Comparison of ENCODE assay signal across 14 cellular contexts in the genomic region with DNA sequence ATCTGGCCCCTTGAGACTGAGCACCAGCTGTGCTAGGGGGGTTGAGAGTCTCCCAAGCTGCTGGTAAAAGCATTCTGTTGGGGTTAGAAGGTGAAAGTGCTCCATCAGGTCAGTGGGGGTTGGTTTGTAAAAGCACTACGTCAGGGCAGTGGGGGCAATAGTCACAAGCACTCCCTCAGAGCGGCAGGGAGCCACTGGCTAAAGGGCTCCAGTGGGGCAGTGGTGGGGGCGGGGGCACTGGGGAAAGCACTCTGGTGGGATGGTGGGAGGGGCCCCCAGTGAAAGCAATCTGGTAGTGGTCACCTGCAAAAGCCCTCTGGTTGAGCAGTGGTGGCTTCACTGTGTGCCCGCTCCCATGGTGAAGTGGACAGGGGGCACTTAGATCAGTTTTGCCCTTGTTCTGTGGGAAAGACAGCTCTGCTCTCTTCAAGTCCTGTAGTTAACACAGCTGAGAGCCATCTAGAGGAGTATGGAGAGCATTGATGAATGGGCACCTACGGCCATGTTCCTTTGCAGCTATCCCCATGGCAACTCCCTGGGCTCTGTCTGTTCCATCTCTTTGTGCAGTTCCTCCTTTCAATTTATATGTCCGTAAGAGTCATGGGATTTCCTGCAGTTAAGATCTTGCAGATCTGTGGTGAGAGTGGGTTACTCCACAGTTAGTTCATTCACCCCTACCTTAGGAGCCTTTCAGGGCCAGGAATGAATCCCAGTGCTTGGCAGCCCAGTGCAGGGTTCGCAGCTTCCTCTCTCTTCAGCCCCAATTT.
"Had no signal": no experiment of that assay in that cellular context is flagged by ENCODE, and none has a peak within 500 bp of the region (broad histone marks: within the 10 kb centered on the region; RNA-seq: fewer than 3 reads in every experiment).

No MANE protein-coding gene starts in this region.

- DNase-seq: activated CD4-positive, alpha-beta T cell treated with anti-CD3 and anti-CD28 coated beads, Interleukin-2, amount 50 U/mL, for 48 hours; activated naive CD4-positive, alpha-beta T cell treated with anti-CD3 and anti-CD28 coated beads, Interleukin-2, amount 50 U/mL, for 16 hours; activated T-cell treated with anti-CD3 and anti-CD28 coated beads, Interleukin-2, amount 50 U/mL, for 1 hour; heart right ventricle; left colon; lower lobe of right lung; midbrain; right lobe of liver; stimulated activated CD4-positive, alpha-beta T cell treated with anti-CD3 and anti-CD28 coated beads, Interleukin-4, amount 100 ng/mL, for 4 hours; stimulated activated naive CD8-positive, alpha-beta T cell treated with anti-CD3 and anti-CD28 coated beads, Interleukin-15, Interleukin-2, amounts not matched to agents 100 U/mL and 50 U/mL, for 24 hours; WERI-Rb-1 had no signal

- H3K4me3 ChIP-seq: heart right ventricle, lower lobe of right lung, neural progenitor cell, right lobe of liver, smooth muscle cell, upper lobe of left lung had no signal

- H3K4me1 ChIP-seq: heart right ventricle, lower lobe of right lung, neural progenitor cell, right lobe of liver, upper lobe of left lung had no signal

- ATAC-seq: heart right ventricle; left colon; lower lobe of right lung; stimulated activated naive CD8-positive, alpha-beta T cell treated with anti-CD3 and anti-CD28 coated beads, Interleukin-15, Interleukin-2, amounts not matched to agents 100 U/mL and 50 U/mL, for 24 hours had no signal

- H3K36me3 ChIP-seq: heart right ventricle, lower lobe of right lung, neural progenitor cell, right lobe of liver, upper lobe of left lung, WERI-Rb-1 had no signal

- H3K9me3 ChIP-seq: lower lobe of right lung, right lobe of liver, upper lobe of left lung had no signal
